ENCODE assay signal across 11 cellular contexts in the genomic region with DNA sequence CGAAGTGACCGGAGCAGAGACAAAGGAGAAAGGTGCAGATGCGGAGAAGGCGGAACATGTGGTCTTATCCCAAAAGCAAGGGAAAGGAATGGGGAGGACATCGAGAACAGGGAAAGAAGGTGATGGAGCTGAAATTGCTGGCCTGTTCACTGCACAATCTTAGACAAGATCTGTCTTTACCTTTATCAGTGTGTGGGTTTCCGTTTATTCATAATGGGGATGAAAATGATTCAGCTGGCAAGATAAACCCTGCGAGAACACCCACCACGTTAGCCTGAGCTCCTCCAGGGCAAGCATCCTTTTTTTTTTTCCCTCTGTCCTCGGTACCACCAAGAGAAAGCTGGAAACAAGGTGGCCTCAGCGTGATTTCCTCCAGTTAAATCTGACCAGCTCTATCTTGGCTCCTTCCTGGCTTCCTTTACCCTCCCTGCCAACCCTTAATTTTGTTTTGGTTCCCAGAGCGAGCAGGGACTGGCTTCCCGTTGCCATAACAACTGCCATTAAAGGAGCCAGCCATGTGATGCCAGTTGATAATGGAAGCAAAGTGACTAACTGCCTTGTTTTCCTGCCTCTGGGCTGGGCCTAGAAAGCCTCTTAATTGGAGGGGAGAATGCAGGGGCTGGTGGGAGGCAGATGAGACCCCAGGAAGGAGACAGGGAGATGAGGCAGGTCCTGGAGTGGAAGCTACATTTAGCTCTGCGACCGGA. TPM values are rescaled to one million over a fixed set of nuclear protein-coding genes. Genes with fewer than 3 reads are reported as not detected.
A peak's percentile ranks its signal among the peaks of the same experiment; 100 is the strongest.
DNase-seq lines count a peak whose midpoint lies in the region; ATAC-seq and TF ChIP-seq lines count a peak whose summit lies in the region.
"Had no signal": no experiment of that assay in that cellular context is flagged by ENCODE, and none has a peak within 500 bp of the region (broad histone marks: within the 10 kb centered on the region; RNA-seq: fewer than 3 reads in every experiment).

No MANE protein-coding gene starts in this region.

- peaks cover 34 to 63% of the 10 kb centered on the region in 2 donors for H3K4me1 ChIP-seq in thoracic aorta (ENCODE audit: control insufficient read depth in 1 of 2, low read depth in 2 of 2)
- no peaks in the 10 kb centered on the region for H3K4me1 ChIP-seq in colonic mucosa
- H3K4me1 ChIP-seq: psoas muscle had no signal

- TF ChIP-seq CTCF in VCaP (conservative IDR thresholded peaks at IDR 0.05) (no peak), thoracic aorta (IDR thresholded peaks at IDR 0.05) (no peak), colonic mucosa (IDR thresholded peaks at IDR 0.05) (no peak)

- no peak overlapping the region for H3K4me3 Mint-ChIP-seq in activated CD4-positive, alpha-beta T cell treated with anti-CD3 and anti-CD28 coated beads for 36 hours

- H3K9me3 ChIP-seq in thoracic aorta (no peaks in the 10 kb centered on the region), colonic mucosa (no peaks in the 10 kb centered on the region)
- H3K9me3 ChIP-seq: psoas muscle had no signal

- H3K4me3 ChIP-seq in thoracic aorta (peak overlapping the region; percentile 36), colonic mucosa (no peak overlapping the region)
- H3K4me3 ChIP-seq: psoas muscle had no signal

- peaks cover 4% of the 10 kb centered on the region for H3K9me3 Mint-ChIP-seq in activated CD4-positive, alpha-beta T cell treated with anti-CD3 and anti-CD28 coated beads for 36 hours (ENCODE audit: low read depth)

- H3K36me3 ChIP-seq in thoracic aorta (no peaks in the 10 kb centered on the region), colonic mucosa (no peaks in the 10 kb centered on the region)

- intact Hi-C loops in activated CD4-positive, alpha-beta T cell treated with anti-CD3 and anti-CD28 coated beads for 36 hours (cut with DNase I, micrococcal nuclease), result no loop called here
- intact Hi-C loops in colonic mucosa (cut with DNase I), result no loop called here

- peaks cover 2% of the 10 kb centered on the region for H3K27me3 Mint-ChIP-seq in activated CD4-positive, alpha-beta T cell treated with anti-CD3 and anti-CD28 coated beads for 36 hours

- no peak for DNase-seq in activated CD4-positive, alpha-beta T cell treated with anti-CD3 and anti-CD28 coated beads for 36 hours
- DNase-seq in activated CD4-positive, alpha-beta T cell treated with anti-CD3 and anti-CD28 coated beads for 1 hour, result no peak
- DNase-seq in hippocampal formation (lab: John Stamatoyannopoulos, UW) (peak; percentile 44 to 55), thoracic aorta (ENCODE audit: low spot score) (peak; percentile 44), colonic mucosa (no peak)
- no peak for DNase-seq in central memory CD4-positive, alpha-beta T cell
- DNase-seq: psoas muscle had no signal

- ATAC-seq in activated CD4-positive, alpha-beta T cell treated with anti-CD3 and anti-CD28 coated beads for 36 hours, result peak; percentile 24
- ATAC-seq in thoracic aorta (ENCODE audit: insufficient number of reproducible peaks, low FRiP score, low read depth), result peak; percentile 50
- ATAC-seq in GM21737 (IDR thresholded peaks at IDR 0.05; ENCODE audit: unreplicated experiment), result no peak
- ATAC-seq: HCT116, psoas muscle had no signal

- POLR2A ChIA-PET in activated CD4-positive, alpha-beta T cell treated with anti-CD3 and anti-CD28 coated beads for 36 hours (lab: Charles Lee), result interaction anchor here (0.6 to 1.2 kb wide), 2 partner anchors 9 to 375 kb away, joined by 3 read pairs; no protein-coding TSS in a partner anchor

- H3K36me3 Mint-ChIP-seq in activated CD4-positive, alpha-beta T cell treated with anti-CD3 and anti-CD28 coated beads for 36 hours (ENCODE audit: low read depth), result no peaks in the 10 kb centered on the region

- H3K27ac ChIP-seq in VCaP, result peak overlapping the region; percentile 55
- peak overlapping the region; percentile 94 for H3K27ac ChIP-seq in thoracic aorta
- no peak overlapping the region for H3K27ac ChIP-seq in colonic mucosa
- H3K27ac ChIP-seq: psoas muscle had no signal

- CTCF ChIA-PET in activated CD4-positive, alpha-beta T cell treated with anti-CD3 and anti-CD28 coated beads for 36 hours (lab: Charles Lee), result interaction anchor here (0.6 kb wide), 1 partner anchor 56 kb away, joined by 3 read pairs; no protein-coding TSS in a partner anchor

- H3K9ac ChIP-seq in colonic mucosa (ENCODE audit: low read depth in 2 of 2, low read length in 2 of 2), result no peak overlapping the region

- H3K27me3 ChIP-seq in thoracic aorta (replicated peaks; ENCODE audit: insufficient read depth), result no peaks in the 10 kb centered on the region
- no peaks in the 10 kb centered on the region for H3K27me3 ChIP-seq in colonic mucosa

- peaks cover 12% of the 10 kb centered on the region for H3K4me1 Mint-ChIP-seq in activated CD4-positive, alpha-beta T cell treated with anti-CD3 and anti-CD28 coated beads for 36 hours

- H3K27ac Mint-ChIP-seq in activated CD4-positive, alpha-beta T cell treated with anti-CD3 and anti-CD28 coated beads for 36 hours, result no peak overlapping the region

RNA-seq across cellular contexts. Expression of a gene that starts 4.2 kb away (rescaled TPM):
- total RNA-seq in activated CD4-positive, alpha-beta T cell treated with anti-CD3 and anti-CD28 coated beads for 36 hours, result under 1 TPM; 0.11 to 0.35 TPM
- total RNA-seq in thoracic aorta (10 to 100 TPM in 1 of 2 donors, 1 to 10 TPM in 1; 6.8 to 11.1 TPM), colonic mucosa (1 to 10 TPM; 3.3 to 3.9 TPM)
- total RNA-seq: HT1080 had no signal

RNA-seq across cellular contexts. Expression of a gene that starts 35.7 kb away (rescaled TPM):
- total RNA-seq in activated CD4-positive, alpha-beta T cell treated with anti-CD3 and anti-CD28 coated beads for 36 hours, result not detected
- not detected for total RNA-seq in thoracic aorta
- total RNA-seq in colonic mucosa, result not detected
- total RNA-seq: HT1080, psoas muscle had no signal

Comparison
In these comparisons a context has a peak if more than half of its experiments do, and no peak if none do; other contexts are left out.
1. DNase-seq: peak in hippocampal formation (2 of 2) and thoracic aorta (single experiment); none in activated CD4-positive, alpha-beta T cell treated with anti-CD3 and anti-CD28 coated beads for 36 hours (single experiment), activated CD4-positive, alpha-beta T cell treated with anti-CD3 and anti-CD28 coated beads for 1 hour (single experiment), colonic mucosa (single experiment) and central memory CD4-positive, alpha-beta T cell (single experiment).